1 cellular context compared by ENCODE assay signal in genomic region chr2:230862292-230862691, GRCh38.
TF ChIP-seq lines count a peak whose summit lies in the region.

No MANE protein-coding gene starts in this region.

TF ChIP-seq in HepG2, 621 proteins besides CTCF, POLR2A, EP300 and RAD21 (continued from another document):
- TF ChIP-seq ZHX2 (IDR thresholded peaks at IDR 0.05; ENCODE audit: low read depth) (no peak), ZHX2 (CRISPR knock-in tag; IDR thresholded peaks at IDR 0.05; ENCODE audit: borderline replicate concordance) (no peak), FOXO4 (CRISPR knock-in tag; conservative IDR thresholded peaks at IDR 0.05) (0 out of 2 replicates have a peak, but pooled peaks have one; percentile 37), ZHX1 (CRISPR knock-in tag; IDR thresholded peaks at IDR 0.05; ENCODE audit: low read depth) (no peak)
